ENCODE assay signal across 15 cellular contexts in genomic region chr14:37588956-37589737, GRCh38. TPM values are rescaled to one million over a fixed set of nuclear protein-coding genes. Genes with fewer than 3 reads are reported as not detected.
DNase-seq lines count a peak whose midpoint lies in the region; ATAC-seq, FAIRE-seq and TF ChIP-seq lines count a peak whose summit lies in the region.
"Had no signal": no experiment of that assay in that cellular context is flagged by ENCODE, and none has a peak within 500 bp of the region (broad histone marks: within the 10 kb centered on the region; RNA-seq: fewer than 3 reads in every experiment).

No MANE protein-coding gene starts in this region.

- H3K4me2 ChIP-seq in astrocyte (ENCODE audit: low read length) = no peak overlapping the region

- H3K27me3 Mint-ChIP-seq in astrocyte (ENCODE audit: low read depth, unreplicated experiment) = peaks cover 83% of the 10 kb centered on the region
- H3K27me3 Mint-ChIP-seq in nephron progenitor cell (ENCODE audit: low read depth, poor library complexity) = peaks cover 100% of the 10 kb centered on the region
- peaks cover 89% of the 10 kb centered on the region for H3K27me3 Mint-ChIP-seq in CD4-positive, alpha-beta T cell

- H3K79me2 ChIP-seq in astrocyte (ENCODE audit: insufficient read depth, low read length) = no peaks in the 10 kb centered on the region

- H3K4me3 ChIP-seq in astrocyte (ENCODE audit: insufficient read depth, low read depth, low read length) (no peak overlapping the region), adrenal gland (no peak overlapping the region)
- H3K4me3 ChIP-seq: ascending aorta had no signal

- no peaks in the 10 kb centered on the region for H3K36me3 ChIP-seq in astrocyte (ENCODE audit: insufficient read depth, low read length)
- no peaks in the 10 kb centered on the region for H3K36me3 ChIP-seq in adrenal gland (replicated peaks in 1 of 2)
- H3K36me3 ChIP-seq: ascending aorta had no signal

- H3K4me1 Mint-ChIP-seq in astrocyte (ENCODE audit: low read depth, unreplicated experiment) (peaks cover 3% of the 10 kb centered on the region), nephron progenitor cell (peaks cover 28% of the 10 kb centered on the region)
- H3K4me1 Mint-ChIP-seq in CD4-positive, alpha-beta T cell (ENCODE audit: low read depth) = peaks cover 3% of the 10 kb centered on the region

- H3K27ac ChIP-seq in astrocyte (ENCODE audit: low read depth, low read length) (no peak overlapping the region), adrenal gland (no peak overlapping the region)
- no peak overlapping the region for H3K27ac ChIP-seq in CD4-positive, alpha-beta T cell (ENCODE audit: low read depth, low read length)
- H3K27ac ChIP-seq: ascending aorta had no signal

- H3K4me1 ChIP-seq in astrocyte (ENCODE audit: insufficient read depth, low read length) = no peaks in the 10 kb centered on the region
- H3K4me1 ChIP-seq in adrenal gland (replicated peaks in 1 of 2) = no peaks in the 10 kb centered on the region

- H3K27ac Mint-ChIP-seq in astrocyte (ENCODE audit: unreplicated experiment) (peak overlapping the region; percentile 58), nephron progenitor cell (no peak overlapping the region)
- H3K27ac Mint-ChIP-seq in CD4-positive, alpha-beta T cell = no peak overlapping the region
- H3K27ac Mint-ChIP-seq: activated CD8-positive, alpha-beta memory T cell treated with anti-CD3 and anti-CD28 coated beads, Interleukin-2, amount 10 ng/mL, durations not matched to agents 7 days and 5 days had no signal

- H4K20me1 ChIP-seq in astrocyte (ENCODE audit: insufficient read depth, low read length) = peaks cover 12% of the 10 kb centered on the region

- FAIRE-seq in astrocyte (lab: Jason Lieb, UNC) = no peak
- FAIRE-seq: GM18507 had no signal

- TF ChIP-seq CTCF in astrocyte (IDR thresholded peaks at IDR 0.05; ENCODE audit: insufficient read depth, low read depth, low read length) (no peak), nephron progenitor cell (IDR thresholded peaks at IDR 0.05) (no peak), adrenal gland (IDR thresholded peaks at IDR 0.05) (no peak)
- TF ChIP-seq CTCF in CD4-positive, alpha-beta T cell (IDR thresholded peaks at IDR 0.05) = no peak

- no peak for TF ChIP-seq POLR2A in adrenal gland (IDR thresholded peaks at IDR 0.05)

- no peak overlapping the region for H2AFZ ChIP-seq in astrocyte (ENCODE audit: low read depth, low read length)

- DNase-seq in DMS79 treated with DMSO at 0.1 percent for 48 hours (lab: John Stamatoyannopoulos, UW) = peak; percentile 80
- peak; percentile 90 for DNase-seq in NCI-H1092 treated with DMSO at 0.1 percent for 48 hours (lab: John Stamatoyannopoulos, UW)
- DNase-seq in astrocyte (ENCODE audit: low read depth) = no peak
- no peak for DNase-seq in nephron progenitor cell
- DNase-seq in adrenal gland = no peak
- no peak for DNase-seq in CD4-positive, alpha-beta T cell
- DNase-seq: activated CD8-positive, alpha-beta memory T cell treated with anti-CD3 and anti-CD28 coated beads, Interleukin-2, amount 10 ng/mL, durations not matched to agents 7 days and 5 days; erythroblast; KG1; T1000 had no signal

- CTCF ChIA-PET in CD4-positive, alpha-beta T cell (lab: Charles Lee) = no interaction called here

- H3K4me3 Mint-ChIP-seq in astrocyte (ENCODE audit: unreplicated experiment) (no peak overlapping the region), nephron progenitor cell (peak overlapping the region; percentile 43)
- no peak overlapping the region for H3K4me3 Mint-ChIP-seq in CD4-positive, alpha-beta T cell
- H3K4me3 Mint-ChIP-seq: activated CD8-positive, alpha-beta memory T cell treated with anti-CD3 and anti-CD28 coated beads, Interleukin-2, amount 10 ng/mL, durations not matched to agents 7 days and 5 days had no signal

- POLR2A ChIA-PET in CD4-positive, alpha-beta T cell (lab: Charles Lee) = no interaction called here

- H3K9ac ChIP-seq in astrocyte (ENCODE audit: low read length) = no peak overlapping the region

- H3K9me3 ChIP-seq in astrocyte (ENCODE audit: insufficient read depth, low read depth, low read length) (no peaks in the 10 kb centered on the region), adrenal gland (replicated peaks in 1 of 3) (peaks cover 0 to 6% (median 0%) of the 10 kb centered on the region in 3 donors)
- H3K9me3 ChIP-seq in CD4-positive, alpha-beta T cell (ENCODE audit: control insufficient read depth, low read length) = no peaks in the 10 kb centered on the region
- H3K9me3 ChIP-seq: ascending aorta had no signal

- H3K9me3 Mint-ChIP-seq in astrocyte (ENCODE audit: unreplicated experiment) = peaks cover 8% of the 10 kb centered on the region
- no peaks in the 10 kb centered on the region for H3K9me3 Mint-ChIP-seq in nephron progenitor cell
- H3K9me3 Mint-ChIP-seq in CD4-positive, alpha-beta T cell = peaks cover 6% of the 10 kb centered on the region

- 21 to 25% (median 23%) methylated on average over 16 of the region's 16 CpGs for WGBS in adrenal gland, 4 donors

- H3K36me3 Mint-ChIP-seq in astrocyte (ENCODE audit: low read depth, unreplicated experiment) (peaks cover 3% of the 10 kb centered on the region), nephron progenitor cell (ENCODE audit: low read depth) (no peaks in the 10 kb centered on the region)
- H3K36me3 Mint-ChIP-seq in CD4-positive, alpha-beta T cell (ENCODE audit: low read depth) = no peaks in the 10 kb centered on the region

- intact Hi-C loops in adrenal gland (cut with DNase I) = no loop called here
- intact Hi-C loops in CD4-positive, alpha-beta T cell (cut with DNase I, micrococcal nuclease) = no loop called here

- H3K27me3 ChIP-seq in astrocyte (ENCODE audit: insufficient read depth, low read length) (peaks cover 98% of the 10 kb centered on the region), adrenal gland (peaks cover 96% of the 10 kb centered on the region)
- peaks cover 92% of the 10 kb centered on the region for H3K27me3 ChIP-seq in CD4-positive, alpha-beta T cell (ENCODE audit: control insufficient read depth, insufficient read depth, low read length)

- ATAC-seq in CD4-positive, alpha-beta T cell (ENCODE audit: poor library complexity) = no peak
- ATAC-seq in HG02981 (IDR thresholded peaks at IDR 0.05; ENCODE audit: unreplicated experiment) (no peak), GM21526 (IDR thresholded peaks at IDR 0.05; ENCODE audit: low FRiP score, unreplicated experiment) (no peak)
- ATAC-seq: activated CD8-positive, alpha-beta memory T cell treated with anti-CD3 and anti-CD28 coated beads, Interleukin-2, amount 10 ng/mL, durations not matched to agents 7 days and 5 days had no signal

RNA-seq across cellular contexts. Expression of gene FOXA1, which starts 5.9 kb away (rescaled TPM):
- 0.11 TPM in 1 of 2 replicates, not detected in the other for total RNA-seq in astrocyte
- total RNA-seq in adrenal gland = 1 to 10 TPM in 2 of 8 donors, under 1 TPM in 5, not detected in 1; 0.13 to 3.0 (median 0.63) TPM
- polyA plus RNA-seq in adrenal gland = under 1 TPM; 0.03 to 0.15 (median 0.08) TPM
- not detected for total RNA-seq in CD4-positive, alpha-beta T cell
- total RNA-seq: activated CD8-positive, alpha-beta memory T cell treated with anti-CD3 and anti-CD28 coated beads, Interleukin-2, amount 10 ng/mL, durations not matched to agents 7 days and 5 days; ascending aorta had no signal

RNA-seq across cellular contexts. Expression of gene TTC6, which starts 6.3 kb away (rescaled TPM):
- total RNA-seq in astrocyte = not detected in 2 replicates
- not detected for total RNA-seq in adrenal gland
- not detected for polyA plus RNA-seq in adrenal gland
- not detected for total RNA-seq in CD4-positive, alpha-beta T cell
- total RNA-seq: activated CD8-positive, alpha-beta memory T cell treated with anti-CD3 and anti-CD28 coated beads, Interleukin-2, amount 10 ng/mL, durations not matched to agents 7 days and 5 days; ascending aorta; myocyte had no signal

Comparison
In these comparisons a context has a peak if more than half of its experiments do, and no peak if none do; other contexts are left out.
1. DNase-seq: peak in DMS79 treated with DMSO at 0.1 percent for 48 hours (single experiment) and NCI-H1092 treated with DMSO at 0.1 percent for 48 hours (single experiment); none in astrocyte (single experiment), nephron progenitor cell (single experiment), adrenal gland (0 of 7) and CD4-positive, alpha-beta T cell (0 of 10).